In genomic region chr6:77313595-77313994, GRCh38 we compare ENCODE assay signal across 3 cellular contexts.
TF ChIP-seq lines count a peak whose summit lies in the region.

No MANE protein-coding gene starts in this region.

TF ChIP-seq in SK-N-SH, 30 proteins besides CTCF, POLR2A, EP300 and RAD21:
- TF ChIP-seq REST (IDR thresholded peaks at IDR 0.05; ENCODE audit: low read depth, low read length) (peak; percentile 82), POLR2AphosphoS5 (IDR thresholded peaks at IDR 0.05; ENCODE audit: low read depth, low read length) (no peak)

TF ChIP-seq in SK-N-SH treated with all-trans-retinoic acid at 6 μM for 48 hours, 23 proteins besides CTCF, POLR2A, EP300 and RAD21 (continued from another document):
- TF ChIP-seq TSHZ2 (CRISPR knock-in tag; IDR thresholded peaks at IDR 0.05) (no peak), ARNTL (CRISPR knock-in tag; IDR thresholded peaks at IDR 0.05; ENCODE audit: borderline replicate concordance, low read depth) (no peak), SNAI2 (CRISPR knock-in tag; IDR thresholded peaks at IDR 0.05) (no peak), CSRNP3 (CRISPR knock-in tag; IDR thresholded peaks at IDR 0.05) (no peak), TCF4 (CRISPR knock-in tag; IDR thresholded peaks at IDR 0.05; ENCODE audit: borderline replicate concordance) (no peak), POU6F1 (CRISPR knock-in tag; IDR thresholded peaks at IDR 0.05; ENCODE audit: borderline replicate concordance, low read depth) (no peak), ZNF565 (CRISPR knock-in tag; conservative IDR thresholded peaks at IDR 0.05; ENCODE audit: low read depth) (no peak), BACH2 (CRISPR knock-in tag; IDR thresholded peaks at IDR 0.05; ENCODE audit: borderline replicate concordance) (no peak), RARB (CRISPR knock-in tag; IDR thresholded peaks at IDR 0.05) (no peak)

TF ChIP-seq in HCT116, 20 proteins besides CTCF, POLR2A, EP300 and RAD21 (continued from another document):
- TF ChIP-seq ZBTB33 (IDR thresholded peaks at IDR 0.05; ENCODE audit: extremely low read depth, insufficient replicate concordance, low read length) = no peak
- TF ChIP-seq EZH2 (IDR thresholded peaks at IDR 0.05) = no peak
- no peak for TF ChIP-seq EZH2phosphoT487 (IDR thresholded peaks at IDR 0.05; ENCODE audit: borderline replicate concordance)
